7 cellular contexts compared by ENCODE assay signal in genomic region chr10:69629897-69630650, GRCh38. TPM values are rescaled to one million over a fixed set of nuclear protein-coding genes. Genes with fewer than 3 reads are reported as not detected.
DNase-seq lines count a peak whose midpoint lies in the region; ATAC-seq lines count a peak whose summit lies in the region.

A gene with protein sequence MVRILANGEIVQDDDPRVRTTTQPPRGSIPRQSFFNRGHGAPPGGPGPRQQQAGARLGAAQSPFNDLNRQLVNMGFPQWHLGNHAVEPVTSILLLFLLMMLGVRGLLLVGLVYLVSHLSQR (plus strand): TSS chr10:69630247. CDS start chr10:69631744, 1,497 bp downstream.

- peak within 1 kb of the TSS; percentile 51 for H3K27ac Mint-ChIP-seq in activated CD4-positive, alpha-beta T cell treated with anti-CD3 and anti-CD28 coated beads, Interleukin-2, amount 10 ng/mL, durations not matched to agents 7 days and 5 days

- ATAC-seq in GM18502 (IDR thresholded peaks at IDR 0.05; ENCODE audit: poor library complexity, unreplicated experiment) (peak; percentile 64), GM18873 (IDR thresholded peaks at IDR 0.05; ENCODE audit: low FRiP score, unreplicated experiment) (no peak)

- H3K4me3 Mint-ChIP-seq in activated CD4-positive, alpha-beta T cell treated with anti-CD3 and anti-CD28 coated beads, Interleukin-2, amount 10 ng/mL, durations not matched to agents 7 days and 5 days = peak within 1 kb of the TSS; percentile 61

- peaks cover 2% of the 10 kb centered on the region for H3K36me3 Mint-ChIP-seq in activated CD4-positive, alpha-beta T cell treated with anti-CD3 and anti-CD28 coated beads, Interleukin-2, amount 10 ng/mL, durations not matched to agents 7 days and 5 days (ENCODE audit: low read depth)

- POLR2A ChIA-PET in activated CD4-positive, alpha-beta T cell treated with anti-CD3 and anti-CD28 coated beads, Interleukin-2, amount 10 ng/mL, durations not matched to agents 7 days and 5 days (lab: Charles Lee) = no interaction called here

- H3K4me1 Mint-ChIP-seq in activated CD4-positive, alpha-beta T cell treated with anti-CD3 and anti-CD28 coated beads, Interleukin-2, amount 10 ng/mL, durations not matched to agents 7 days and 5 days = peaks cover 16% of the 10 kb centered on the region

- DNase-seq in NCI-H1092 (lab: John Stamatoyannopoulos, UW) = peak; percentile 51
- peak; percentile 81 for DNase-seq in activated CD4-positive, alpha-beta T cell treated with anti-CD3 and anti-CD28 coated beads, Interleukin-2, amount 10 ng/mL, durations not matched to agents 7 days and 5 days
- DNase-seq in cortex of kidney (lab: John Stamatoyannopoulos, UW) = peak; percentile 33
- peak; percentile 16 to 56 for DNase-seq in lung microvascular endothelial cell (ENCODE audit: low read depth in 2 of 2)
- DNase-seq in stimulated activated CD8-positive, alpha-beta memory T cell treated with anti-CD3 and anti-CD28 coated beads, Interleukin-12 subunit alpha, Interleukin-12 subunit beta, amount 100 ng/mL, for 1 hour (ENCODE audit: low read depth) = peak; percentile 54

- H3K27me3 Mint-ChIP-seq in activated CD4-positive, alpha-beta T cell treated with anti-CD3 and anti-CD28 coated beads, Interleukin-2, amount 10 ng/mL, durations not matched to agents 7 days and 5 days = no peaks in the 10 kb centered on the region

- CTCF ChIA-PET in activated CD4-positive, alpha-beta T cell treated with anti-CD3 and anti-CD28 coated beads, Interleukin-2, amount 10 ng/mL, durations not matched to agents 7 days and 5 days (lab: Charles Lee) = interaction anchor here (0.8 to 2.5 kb wide), 8 partner anchors 9 to 222 kb away, joined by 3 to 6 read pairs (median 4); no protein-coding TSS in a partner anchor

- H3K9me3 Mint-ChIP-seq in activated CD4-positive, alpha-beta T cell treated with anti-CD3 and anti-CD28 coated beads, Interleukin-2, amount 10 ng/mL, durations not matched to agents 7 days and 5 days = peaks cover 3% of the 10 kb centered on the region

RNA-seq across cellular contexts. Expression of the gene that starts here (rescaled TPM):
- 1 to 10 TPM; 3.4 to 4.2 TPM for total RNA-seq in activated CD4-positive, alpha-beta T cell treated with anti-CD3 and anti-CD28 coated beads, Interleukin-2, amount 10 ng/mL, durations not matched to agents 7 days and 5 days
- 0.20 and 0.22 TPM in 2 replicates for total RNA-seq in lung microvascular endothelial cell

Comparison
In these comparisons a context has a peak if more than half of its experiments do, and no peak if none do; other contexts are left out.
1. Peak in DNase-seq in lung microvascular endothelial cell; RNA of the gene not detected or under 1 TPM.